Comparison of ENCODE assay signal across 12 cellular contexts in the genomic region with DNA sequence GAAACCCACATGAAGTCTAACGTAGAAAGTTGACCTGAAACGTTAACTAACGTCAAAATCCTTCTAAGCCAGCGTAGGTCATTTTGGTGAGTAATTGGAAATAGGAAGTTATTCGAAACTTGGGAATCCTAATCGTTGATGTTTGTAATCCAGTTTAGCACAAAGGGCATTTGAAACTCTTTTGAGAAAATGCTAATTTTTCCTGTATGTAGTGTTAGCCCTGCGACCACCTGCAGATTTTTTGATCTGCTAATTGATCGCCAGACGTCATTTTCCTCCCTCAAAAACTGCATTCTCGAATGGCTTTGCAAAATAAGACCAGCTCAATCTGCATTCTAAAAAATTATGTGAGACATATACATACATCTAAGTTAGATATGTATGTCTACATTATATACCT. TPM values are rescaled to one million over a fixed set of nuclear protein-coding genes. Genes with fewer than 3 reads are reported as not detected.
A peak's percentile ranks its signal among the peaks of the same experiment; 100 is the strongest.
DNase-seq lines count a peak whose midpoint lies in the region; ATAC-seq and TF ChIP-seq lines count a peak whose summit lies in the region.
"Had no signal": no experiment of that assay in that cellular context is flagged by ENCODE, and none has a peak within 500 bp of the region (broad histone marks: within the 10 kb centered on the region; RNA-seq: fewer than 3 reads in every experiment).

No MANE protein-coding gene starts in this region.

- H4K20me1 ChIP-seq in HCT116 (ENCODE audit: insufficient read depth): no peaks in the 10 kb centered on the region

- TF ChIP-seq CTCF in HCT116 (IDR thresholded peaks at IDR 0.05 in 2 of 3, conservative IDR thresholded peaks at IDR 0.05 in 1 of 3; ENCODE audit: borderline replicate concordance in 1 of 3, insufficient read depth in 1 of 3, low read depth in 2 of 3, low read length in 2 of 3): no peak
- TF ChIP-seq CTCF in progenitor cell of endocrine pancreas (IDR thresholded peaks at IDR 0.05; ENCODE audit: unreplicated experiment): no peak

- POLR2A ChIA-PET in HCT116 (lab: Charles Lee): no interaction called here

- peak overlapping the region; percentile 87 for H3K4me2 ChIP-seq in HCT116 (ENCODE audit: low read length)

- peaks cover 3% of the 10 kb centered on the region for H3K4me1 Mint-ChIP-seq in activated T-helper 1 cell treated with anti-CD3 and anti-CD28 coated beads, Interleukin-12 subunit alpha, Interleukin-12 subunit beta, Interleukin-2, Interleukin-4 antibody, amounts not matched to agents 30 ng/mL and 10 ng/mL and 1 ng/mL, durations not matched to agents 14 hours and 24 hours and 36 hours (ENCODE audit: low read depth)
- peaks cover 51% of the 10 kb centered on the region for H3K4me1 Mint-ChIP-seq in progenitor cell of endocrine pancreas (ENCODE audit: low read depth)
- H3K4me1 Mint-ChIP-seq: activated T-helper 17 cell treated with anti-CD3 and anti-CD28 coated beads, Interleukin-2, amount 50 U/mL, for 72 hours had no signal

- H3K27ac ChIP-seq in HCT116 (ENCODE audit: low read depth, low read length): no peak overlapping the region
- H3K27ac ChIP-seq: C4-2B, epithelial cell of prostate had no signal

- H3K27ac Mint-ChIP-seq in activated T-helper 1 cell treated with anti-CD3 and anti-CD28 coated beads, Interleukin-12 subunit alpha, Interleukin-12 subunit beta, Interleukin-2, Interleukin-4 antibody, amounts not matched to agents 30 ng/mL and 10 ng/mL and 1 ng/mL, durations not matched to agents 14 hours and 24 hours and 36 hours: no peak overlapping the region
- H3K27ac Mint-ChIP-seq in progenitor cell of endocrine pancreas: peak overlapping the region; percentile 98
- H3K27ac Mint-ChIP-seq: activated T-helper 17 cell treated with anti-CD3 and anti-CD28 coated beads, Interleukin-2, amount 50 U/mL, for 72 hours had no signal

- peaks cover 68% of the 10 kb centered on the region for H3K27me3 Mint-ChIP-seq in activated T-helper 1 cell treated with anti-CD3 and anti-CD28 coated beads, Interleukin-12 subunit alpha, Interleukin-12 subunit beta, Interleukin-2, Interleukin-4 antibody, amounts not matched to agents 30 ng/mL and 10 ng/mL and 1 ng/mL, durations not matched to agents 14 hours and 24 hours and 36 hours (ENCODE audit: insufficient read depth)
- no peaks in the 10 kb centered on the region for H3K27me3 Mint-ChIP-seq in progenitor cell of endocrine pancreas

- peaks cover 0 to 18% of the 10 kb centered on the region in 2 experiments; a peak in 2 of 4 replicates for H3K4me1 ChIP-seq in HCT116 (ENCODE audit: control insufficient read depth in 1 of 2, insufficient read depth in 2 of 2, low read length in 2 of 2)

- intact Hi-C loops in HCT116 (cut with micrococcal nuclease): no loop called here
- intact Hi-C loops in activated T-helper 1 cell treated with anti-CD3 and anti-CD28 coated beads, Interleukin-12 subunit alpha, Interleukin-12 subunit beta, Interleukin-2, Interleukin-4 antibody, amounts not matched to agents 30 ng/mL and 10 ng/mL and 1 ng/mL, durations not matched to agents 14 hours and 24 hours and 36 hours (cut with micrococcal nuclease): no loop called here

- H3K4me3 ChIP-seq in HCT116 (replicated peaks in 1 of 2; ENCODE audit: low read depth in 1 of 2, low read length in 2 of 2) (0 out of 4 replicates have a peak overlapping the region, but pooled peaks of 1 of the 2 experiments have one; percentile 57), iPS-18c (ENCODE audit: insufficient read depth, low read depth, low read length) (peak overlapping the region; percentile 97)
- H3K4me3 ChIP-seq: K562 had no signal

- ATAC-seq in HCT116: no peak
- no peak for ATAC-seq in GM21526 (IDR thresholded peaks at IDR 0.05; ENCODE audit: low FRiP score, unreplicated experiment)

- CTCF ChIA-PET in HCT116 (lab: Charles Lee): interaction anchor here (1.0 to 1.7 kb wide), 8 partner anchors 12 to 261 kb away, joined by 3 to 6 read pairs (median 6); no protein-coding TSS in a partner anchor

- H3K36me3 ChIP-seq in HCT116 (ENCODE audit: control insufficient read depth in 1 of 2, insufficient read depth in 2 of 2, low read length in 2 of 2): no peaks in the 10 kb centered on the region

- BruUV-seq in HCT116 (replicated peaks; lab: Mats Ljungman, UMichigan): no TSS peak

- H3K36me3 Mint-ChIP-seq in activated T-helper 1 cell treated with anti-CD3 and anti-CD28 coated beads, Interleukin-12 subunit alpha, Interleukin-12 subunit beta, Interleukin-2, Interleukin-4 antibody, amounts not matched to agents 30 ng/mL and 10 ng/mL and 1 ng/mL, durations not matched to agents 14 hours and 24 hours and 36 hours (ENCODE audit: low read depth): peaks cover 2% of the 10 kb centered on the region
- peaks cover 3% of the 10 kb centered on the region for H3K36me3 Mint-ChIP-seq in progenitor cell of endocrine pancreas (ENCODE audit: insufficient read depth)

- RAD21 ChIA-PET in HCT116 (lab: Charles Lee; ENCODE audit: low non-redundant PET in 1 of 2, low total read pairs in 2 of 2, uncharacterized antibody in 2 of 2, unreplicated experiment in 2 of 2): no interaction called here

- TF ChIP-seq RAD21 in HCT116 (IDR thresholded peaks at IDR 0.05; ENCODE audit: low read depth): no peak

- no peaks in the 10 kb centered on the region for H3K9me3 Mint-ChIP-seq in activated T-helper 1 cell treated with anti-CD3 and anti-CD28 coated beads, Interleukin-12 subunit alpha, Interleukin-12 subunit beta, Interleukin-2, Interleukin-4 antibody, amounts not matched to agents 30 ng/mL and 10 ng/mL and 1 ng/mL, durations not matched to agents 14 hours and 24 hours and 36 hours
- no peaks in the 10 kb centered on the region for H3K9me3 Mint-ChIP-seq in progenitor cell of endocrine pancreas (ENCODE audit: low read depth)
- H3K9me3 Mint-ChIP-seq: activated T-helper 17 cell treated with anti-CD3 and anti-CD28 coated beads, Interleukin-2, amount 50 U/mL, for 72 hours had no signal

- H3K9ac ChIP-seq in HCT116 (ENCODE audit: low read length): no peak overlapping the region

- peak overlapping the region; percentile 62 for H3K4me3 Mint-ChIP-seq in activated T-helper 1 cell treated with anti-CD3 and anti-CD28 coated beads, Interleukin-12 subunit alpha, Interleukin-12 subunit beta, Interleukin-2, Interleukin-4 antibody, amounts not matched to agents 30 ng/mL and 10 ng/mL and 1 ng/mL, durations not matched to agents 14 hours and 24 hours and 36 hours
- H3K4me3 Mint-ChIP-seq in progenitor cell of endocrine pancreas (ENCODE audit: low read depth): peak overlapping the region; percentile 99
- H3K4me3 Mint-ChIP-seq: activated T-helper 17 cell treated with anti-CD3 and anti-CD28 coated beads, Interleukin-2, amount 50 U/mL, for 72 hours had no signal

- no peak for TF ChIP-seq POLR2A in HCT116 (IDR thresholded peaks at IDR 0.05; ENCODE audit: borderline replicate concordance, extremely low read depth, insufficient read depth, insufficient read length)

- H3K9me3 ChIP-seq in HCT116 (ENCODE audit: control insufficient read depth in 1 of 2, insufficient read depth in 1 of 2, low read depth in 1 of 2, low read length in 2 of 2) (no peaks in the 10 kb centered on the region), iPS-18c (ENCODE audit: control insufficient read depth, insufficient read depth, low read length) (peaks cover 2% of the 10 kb centered on the region)

- no peak overlapping the region for H2AFZ ChIP-seq in HCT116 (ENCODE audit: low read depth, low read length, poor library complexity, severe bottlenecking)

- H3K79me2 ChIP-seq in HCT116 (ENCODE audit: insufficient read depth, low read length): no peaks in the 10 kb centered on the region

- no peaks in the 10 kb centered on the region for H3K27me3 ChIP-seq in HCT116 (ENCODE audit: insufficient read depth, low read length)

- no peaks in the 10 kb centered on the region for H3K9me2 ChIP-seq in HCT116 (ENCODE audit: insufficient read depth)

- no peak for DNase-seq in HCT116 (ENCODE audit: low read depth, low spot score)
- no peak for DNase-seq in activated T-helper 1 cell treated with anti-CD3 and anti-CD28 coated beads, Interleukin-12 subunit alpha, Interleukin-12 subunit beta, Interleukin-2, Interleukin-4 antibody, amounts not matched to agents 30 ng/mL and 10 ng/mL and 1 ng/mL, durations not matched to agents 14 hours and 24 hours and 36 hours (ENCODE audit: low spot score)
- DNase-seq in progenitor cell of endocrine pancreas (ENCODE audit: low spot score, unreplicated experiment): no peak
- no peak for DNase-seq in MV-4-11 (lab: John Stamatoyannopoulos, UW)
- DNase-seq in HK-2 (ENCODE audit: unreplicated experiment): no peak
- DNase-seq: NK-92 treated with Interleukin-12 subunit alpha and Interleukin-12 subunit beta, amount 100 ng/mL, for 24 hours had no signal

TF ChIP-seq in HCT116, 20 proteins besides CTCF, POLR2A, EP300 and RAD21:
- TF ChIP-seq FOSL1 (IDR thresholded peaks at IDR 0.05; ENCODE audit: low read depth) (no peak), EZH2phosphoT487 (IDR thresholded peaks at IDR 0.05; ENCODE audit: borderline replicate concordance) (no peak), POLR2AphosphoS5 (IDR thresholded peaks at IDR 0.05; ENCODE audit: low read depth, low read length) (no peak), SIN3A (IDR thresholded peaks at IDR 0.05; ENCODE audit: low read depth) (no peak), SP1 (IDR thresholded peaks at IDR 0.05; ENCODE audit: low read depth) (no peak), ZNF274 (IDR thresholded peaks at IDR 0.05; ENCODE audit: low read depth, low read length) (no peak), EGR1 (IDR thresholded peaks at IDR 0.05; ENCODE audit: low read depth) (no peak), CEBPB (IDR thresholded peaks at IDR 0.05; ENCODE audit: low read depth) (no peak), JUND (IDR thresholded peaks at IDR 0.05) (no peak)
- TF ChIP-seq, protein P1, sequence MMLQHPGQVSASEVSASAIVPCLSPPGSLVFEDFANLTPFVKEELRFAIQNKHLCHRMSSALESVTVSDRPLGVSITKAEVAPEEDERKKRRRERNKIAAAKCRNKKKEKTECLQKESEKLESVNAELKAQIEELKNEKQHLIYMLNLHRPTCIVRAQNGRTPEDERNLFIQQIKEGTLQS (IDR thresholded peaks at IDR 0.05): no peak
- TF ChIP-seq, protein P2, sequence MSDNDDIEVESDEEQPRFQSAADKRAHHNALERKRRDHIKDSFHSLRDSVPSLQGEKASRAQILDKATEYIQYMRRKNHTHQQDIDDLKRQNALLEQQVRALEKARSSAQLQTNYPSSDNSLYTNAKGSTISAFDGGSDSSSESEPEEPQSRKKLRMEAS (IDR thresholded peaks at IDR 0.05): no peak

RNA-seq across cellular contexts. Expression of a gene that starts 2.7 kb away (rescaled TPM):
- total RNA-seq in HCT116 (2021; ENCODE audit: unreplicated experiment): 1.9 TPM
- polyA plus RNA-seq in HCT116 (2012): 0.98 and 1.3 TPM in 2 replicates
- 0.54 and 1.0 TPM in 2 replicates for total RNA-seq in activated T-helper 1 cell treated with anti-CD3 and anti-CD28 coated beads, Interleukin-12 subunit alpha, Interleukin-12 subunit beta, Interleukin-2, Interleukin-4 antibody, amounts not matched to agents 30 ng/mL and 10 ng/mL and 1 ng/mL, durations not matched to agents 14 hours and 24 hours and 36 hours
- 156 and 178 TPM in 2 replicates for total RNA-seq in progenitor cell of endocrine pancreas

RNA-seq across cellular contexts. Expression of a gene that starts 31.4 kb away (rescaled TPM):
- total RNA-seq in HCT116 (2021; ENCODE audit: unreplicated experiment): 16.8 TPM
- 13.6 and 15.4 TPM in 2 replicates for polyA plus RNA-seq in HCT116 (2012)
- total RNA-seq in activated T-helper 1 cell treated with anti-CD3 and anti-CD28 coated beads, Interleukin-12 subunit alpha, Interleukin-12 subunit beta, Interleukin-2, Interleukin-4 antibody, amounts not matched to agents 30 ng/mL and 10 ng/mL and 1 ng/mL, durations not matched to agents 14 hours and 24 hours and 36 hours: 19.6 and 20.6 TPM in 2 replicates
- total RNA-seq in progenitor cell of endocrine pancreas: 81.2 and 88.1 TPM in 2 replicates

Comparison
In these comparisons a context has a peak if more than half of its experiments do, and no peak if none do; other contexts are left out.
1. RNA of a gene that starts 2.7 kb away (total RNA-seq): 156 to 178 TPM in progenitor cell of endocrine pancreas; 1.9 TPM in HCT116 (single experiment) and 0.54 to 1.0 TPM in activated T-helper 1 cell treated with anti-CD3 and anti-CD28 coated beads, Interleukin-12 subunit alpha, Interleukin-12 subunit beta, Interleukin-2, Interleukin-4 antibody, amounts not matched to agents 30 ng/mL and 10 ng/mL and 1 ng/mL, durations not matched to agents 14 hours and 24 hours and 36 hours; every median in the first group is over 10 times any median in the second.